ENCODE assay signal across 30 cellular contexts in genomic region chr4:60657041-60657440, GRCh38.
DNase-seq lines count a peak whose midpoint lies in the region; TF ChIP-seq lines count a peak whose summit lies in the region.
"Had no signal": no experiment of that assay in that cellular context is flagged by ENCODE, and none has a peak within 500 bp of the region (broad histone marks: within the 10 kb centered on the region; RNA-seq: fewer than 3 reads in every experiment).

No MANE protein-coding gene starts in this region.

- H3K9me3 ChIP-seq in adipocyte (ENCODE audit: control insufficient read depth, low read length): no peaks in the 10 kb centered on the region
- H3K9me3 ChIP-seq in hepatocyte (ENCODE audit: low read depth): no peaks in the 10 kb centered on the region
- H3K9me3 ChIP-seq in MM.1S (replicated peaks; ENCODE audit: insufficient read depth, low read length): no peaks in the 10 kb centered on the region
- H3K9me3 ChIP-seq: adrenal gland, BLaER1, Caco-2, esophagus squamous epithelium, ovary, SJSA1, suprapubic skin had no signal

- TF ChIP-seq CTCF in HFF-Myc (IDR thresholded peaks at IDR 0.05; ENCODE audit: low read depth, low read length, missing control alignments) (no peak), hepatocyte (IDR thresholded peaks at IDR 0.05; ENCODE audit: poor library complexity) (no peak), MM.1S (IDR thresholded peaks at IDR 0.05; ENCODE audit: low read length) (no peak)

- peak; percentile 2 for DNase-seq in AG08395 (ENCODE audit: low spot score)
- peak; percentile 16 for DNase-seq in HFF-Myc (ENCODE audit: extremely low read depth, low read depth)
- peak; percentile 27 for DNase-seq in adipocyte (ENCODE audit: low read depth)
- no peak for DNase-seq in hepatocyte (ENCODE audit: low spot score)
- no peak for DNase-seq in MM.1S
- no peak for DNase-seq in mucosa of gallbladder (ENCODE audit: low spot score)
- no peak for DNase-seq in activated CD4-positive, alpha-beta T cell treated with anti-CD3 and anti-CD28 coated beads, Interleukin-2, amount 50 U/mL, for 1 hour
- no peak for DNase-seq in NCI-H1092 (lab: John Stamatoyannopoulos, UW)
- DNase-seq: activated CD4-positive, alpha-beta T cell treated with anti-CD3 and anti-CD28 coated beads for 36 hours; activated naive CD4-positive, alpha-beta T cell; activated T-cell treated with anti-CD3 and anti-CD28 coated beads, Interleukin-2, amount 50 U/mL, for 48 hours; adrenal gland; Caco-2; DMS79 treated with DMSO at 0.1 percent for 48 hours; effector memory CD8-positive, alpha-beta T cell; esophagus squamous epithelium; glutamatergic neuron; KBM-7; naive thymus-derived CD4-positive, alpha-beta T cell; NCI-H1694; NCI-H526; ovary; retina; spleen; stimulated activated CD4-positive, alpha-beta T cell treated with anti-CD3 and anti-CD28 coated beads, Interleukin-4, amount 100 ng/mL, for 1 hour; T-helper 17 cell had no signal

- H3K27me3 ChIP-seq in adipocyte (replicated peaks; ENCODE audit: control insufficient read depth, insufficient read depth, low read length): no peaks in the 10 kb centered on the region
- no peaks in the 10 kb centered on the region for H3K27me3 ChIP-seq in hepatocyte
- H3K27me3 ChIP-seq in MM.1S (replicated peaks; ENCODE audit: insufficient read depth, low read length): no peaks in the 10 kb centered on the region
- H3K27me3 ChIP-seq: adrenal gland, BLaER1, esophagus squamous epithelium, ovary, SJSA1, spleen, suprapubic skin had no signal

- no peaks in the 10 kb centered on the region for H3K9me2 ChIP-seq in hepatocyte (replicated peaks; ENCODE audit: insufficient read depth)
- H3K9me2 ChIP-seq in MM.1S (replicated peaks; ENCODE audit: insufficient read depth, low read length): no peaks in the 10 kb centered on the region

- H3K36me3 ChIP-seq in adipocyte (ENCODE audit: control insufficient read depth, insufficient read depth, low read length, severe bottlenecking): no peaks in the 10 kb centered on the region
- H3K36me3 ChIP-seq in hepatocyte (replicated peaks; ENCODE audit: insufficient read depth, low read depth): no peaks in the 10 kb centered on the region
- no peaks in the 10 kb centered on the region for H3K36me3 ChIP-seq in MM.1S (replicated peaks; ENCODE audit: insufficient read depth, low read length)
- H3K36me3 ChIP-seq: adrenal gland, BLaER1, esophagus squamous epithelium, ovary, SJSA1, spleen, suprapubic skin had no signal

- H3K4me3 ChIP-seq in HFF-Myc (replicated peaks; ENCODE audit: low read depth, low read length) (no peak overlapping the region), adipocyte (ENCODE audit: low read length) (peak overlapping the region; percentile 74), hepatocyte (no peak overlapping the region), MM.1S (ENCODE audit: low read length) (no peak overlapping the region)
- H3K4me3 ChIP-seq: BLaER1, esophagus squamous epithelium, ovary, SJSA1, spleen, suprapubic skin had no signal

- H2AFZ ChIP-seq in hepatocyte (peak overlapping the region; percentile 64), MM.1S (ENCODE audit: low read length) (no peak overlapping the region)

- 74% methylated on average over 3 of the region's 3 CpGs for WGBS in hepatocyte (ENCODE audit: low lambda C conversion rate, missing lambda C conversion rate)

- no peaks in the 10 kb centered on the region for H3F3A ChIP-seq in MM.1S (ENCODE audit: insufficient read depth, low read length)

- H4K20me1 ChIP-seq in hepatocyte (ENCODE audit: insufficient read depth, poor library complexity, severe bottlenecking) (no peaks in the 10 kb centered on the region), MM.1S (ENCODE audit: insufficient read depth, low read length) (no peaks in the 10 kb centered on the region)
- H4K20me1 ChIP-seq: BLaER1 had no signal

- H3K9ac ChIP-seq in adipocyte (ENCODE audit: low read length) (peak overlapping the region; percentile 76), MM.1S (ENCODE audit: low read length) (no peak overlapping the region)
- H3K9ac ChIP-seq: BLaER1 had no signal

- no peaks in the 10 kb centered on the region for H3K79me2 ChIP-seq in hepatocyte
- H3K79me2 ChIP-seq in MM.1S (ENCODE audit: low read length): no peaks in the 10 kb centered on the region

- H3K4me1 ChIP-seq in adipocyte (ENCODE audit: control insufficient read depth, insufficient read depth, low read length) (peaks cover 25% of the 10 kb centered on the region), hepatocyte (ENCODE audit: insufficient read depth) (no peaks in the 10 kb centered on the region), MM.1S (ENCODE audit: low read length) (no peaks in the 10 kb centered on the region)
- H3K4me1 ChIP-seq: adrenal gland, BLaER1, Caco-2, esophagus squamous epithelium, SJSA1, spleen, suprapubic skin had no signal

- H3K4me2 ChIP-seq in hepatocyte (no peak overlapping the region), MM.1S (ENCODE audit: low read depth, low read length) (no peak overlapping the region)

- H3K27ac ChIP-seq in hepatocyte: no peak overlapping the region
- H3K27ac ChIP-seq in MM.1S (ENCODE audit: low read length): no peak overlapping the region
- H3K27ac ChIP-seq: adrenal gland, BLaER1, coronary artery, esophagus squamous epithelium, ovary, SJSA1, spleen, suprapubic skin had no signal

Comparison
In these comparisons a context has a peak if more than half of its experiments do, and no peak if none do; other contexts are left out.
1. DNase-seq: peak in AG08395 (single experiment), HFF-Myc (single experiment) and adipocyte (single experiment); none in hepatocyte (single experiment), MM.1S (single experiment), mucosa of gallbladder (single experiment), activated CD4-positive, alpha-beta T cell treated with anti-CD3 and anti-CD28 coated beads, Interleukin-2, amount 50 U/mL, for 1 hour (single experiment) and NCI-H1092 (single experiment).